ENCODE assay signal across 28 cellular contexts in genomic region chr10:14285941-14286555, GRCh38.
"Had no signal": no experiment of that assay in that cellular context is flagged by ENCODE, and none has a peak within 500 bp of the region (broad histone marks: within the 10 kb centered on the region; RNA-seq: fewer than 3 reads in every experiment).

No MANE protein-coding gene starts in this region.

- H3K27ac ChIP-seq: ascending aorta, cardiac muscle cell, VCaP had no signal

- H3K27me3 ChIP-seq: cardiac muscle cell had no signal

- H3K4me1 ChIP-seq: ascending aorta had no signal

- DNase-seq: activated B cell treated with CpG ODN at 0.5 μM for 24 hours; activated CD4-positive, alpha-beta memory T cell treated with anti-CD3 and anti-CD28 coated beads for 36 hours; activated CD4-positive, alpha-beta T cell treated with anti-CD3 and anti-CD28 coated beads for 4 hours; activated CD4-positive, alpha-beta T cell treated with anti-CD3 and anti-CD28 coated beads, Interleukin-2, amount 10 ng/mL, durations not matched to agents 24 days and 14 days; activated CD4-positive, alpha-beta T cell treated with anti-CD3 and anti-CD28 coated beads, Interleukin-2, amount 50 U/mL, for 1 hour; activated CD4-positive, alpha-beta T cell treated with anti-CD3 and anti-CD28 coated beads, Interleukin-2, amount 50 U/mL, for 4 hours; activated CD4-positive, CD25-positive, alpha-beta regulatory T cell treated with anti-CD3 and anti-CD28 coated beads, Interleukin-2, amount 50 U/mL, for 72 hours; activated CD8-positive, alpha-beta memory T cell treated with anti-CD3 and anti-CD28 coated beads, Interleukin-2, amount 50 U/mL, for 4 hours; activated CD8-positive, alpha-beta T cell treated with anti-CD3 and anti-CD28 coated beads for 36 hours; activated effector memory CD4-positive, alpha-beta T cell treated with anti-CD3 and anti-CD28 coated beads, Interleukin-2, amount 50 U/mL, for 16 hours; activated naive CD4-positive, alpha-beta T cell treated with anti-CD3 and anti-CD28 coated beads, Interleukin-2, amount 10 ng/mL, durations not matched to agents 7 days and 5 days; activated naive CD4-positive, alpha-beta T cell treated with Interleukin-2 at 50 U/mL for 16 hours; activated naive CD8-positive, alpha-beta T cell treated with anti-CD3 and anti-CD28 coated beads, Interleukin-2, amount 10 ng/mL, durations not matched to agents 7 days and 5 days; activated naive CD8-positive, alpha-beta T cell treated with anti-CD3 and anti-CD28 coated beads, Interleukin-2, amount 50 U/mL, for 24 hours; activated T-cell treated with anti-CD3 and anti-CD28 coated beads for 4 hours; activated T-cell treated with anti-CD3 and anti-CD28 coated beads, Interleukin-2, amount 50 U/mL, for 1 hour; activated T-cell treated with anti-CD3 and anti-CD28 coated beads, Interleukin-2, amount 50 U/mL, for 4 hours; activated T-cell treated with anti-CD3 and anti-CD28 coated beads, Interleukin-2, amount 50 U/mL, for 72 hours; amygdala; anterior cingulate cortex; caudate nucleus; cerebellar nuclear complex; T-helper 1 cell; T-helper 2 cell; T-helper 9 cell had no signal

- H3K4me3 ChIP-seq: ascending aorta, cardiac muscle cell had no signal

- H3K36me3 ChIP-seq: ascending aorta, cardiac muscle cell had no signal
